ENCODE assay signal across 15 cellular contexts in genomic region chr2:235157746-235158482, GRCh38.
A peak's percentile ranks its signal among the peaks of the same experiment; 100 is the strongest.
DNase-seq lines count a peak whose midpoint lies in the region; ATAC-seq, FAIRE-seq and TF ChIP-seq lines count a peak whose summit lies in the region.
"Had no signal": no experiment of that assay in that cellular context is flagged by ENCODE, and none has a peak within 500 bp of the region (broad histone marks: within the 10 kb centered on the region; RNA-seq: fewer than 3 reads in every experiment).

No MANE protein-coding gene starts in this region.

- no peak overlapping the region for H2AFZ ChIP-seq in neural progenitor cell (replicated peaks)

- H3F3A ChIP-seq in neural progenitor cell (ENCODE audit: low read depth) = peaks cover 13% of the 10 kb centered on the region

- peak; percentile 53 for DNase-seq in endodermal cell
- peak; percentile 27 for DNase-seq in neural progenitor cell (ENCODE audit: low spot score)
- DNase-seq in pancreas = no peak
- no peak for DNase-seq in GM13976 (ENCODE audit: low spot score)
- DNase-seq: BE2C; CD4-positive, alpha-beta memory T cell; DMS79; GOT3 had no signal

- in situ Hi-C loops in GM13976 (cut with MboI; ENCODE audit: low sequenced_read_pairs, unreplicated experiment) = no loop called here

- peak overlapping the region; percentile 47 for H3K4me2 ChIP-seq in neural progenitor cell
- H3K4me2 ChIP-seq: A549 had no signal

- H3K4me3 ChIP-seq in HUES64 (ENCODE audit: low read length) = no peak overlapping the region
- no peak overlapping the region for H3K4me3 ChIP-seq in endodermal cell (ENCODE audit: low read length)
- H3K4me3 ChIP-seq in neural progenitor cell = no peak overlapping the region
- H3K4me3 ChIP-seq in pancreas = no peak overlapping the region
- H3K4me3 ChIP-seq: A549 had no signal

- H3K9ac ChIP-seq in HUES64 (ENCODE audit: low read depth, low read length) (no peak overlapping the region), endodermal cell (ENCODE audit: extremely low read depth, low read length, poor library complexity, severe bottlenecking) (no peak overlapping the region), neural progenitor cell (no peak overlapping the region)

- no peaks in the 10 kb centered on the region for H4K20me1 ChIP-seq in neural progenitor cell (ENCODE audit: low read depth)

- 0 out of 2 replicates have a peak, but pooled peaks cover 2% of the 10 kb centered on the region for H3K27me3 ChIP-seq in HUES64 (ENCODE audit: insufficient read depth, low read length)
- H3K27me3 ChIP-seq in endodermal cell (ENCODE audit: control insufficient read depth, insufficient read depth, low read length, poor library complexity, severe bottlenecking) = no peaks in the 10 kb centered on the region
- no peaks in the 10 kb centered on the region for H3K27me3 ChIP-seq in neural progenitor cell
- H3K27me3 ChIP-seq in pancreas = no peaks in the 10 kb centered on the region
- H3K27me3 ChIP-seq: BE2C had no signal

- H3K36me3 ChIP-seq in HUES64 (ENCODE audit: insufficient read depth, low read length) (no peaks in the 10 kb centered on the region), endodermal cell (ENCODE audit: control insufficient read depth, insufficient read depth, low read length) (no peaks in the 10 kb centered on the region), neural progenitor cell (no peaks in the 10 kb centered on the region), pancreas (no peaks in the 10 kb centered on the region)
- H3K36me3 ChIP-seq: BE2C had no signal

- H3K4me1 Mint-ChIP-seq in endodermal cell (peaks cover 15% of the 10 kb centered on the region), neural progenitor cell (peaks cover 12% of the 10 kb centered on the region)
- H3K4me1 Mint-ChIP-seq: CD4-positive, alpha-beta memory T cell had no signal

- H3K9me3 ChIP-seq in HUES64 (ENCODE audit: insufficient read depth, low read depth, low read length) (0 out of 2 replicates have a peak, but pooled peaks cover 4% of the 10 kb centered on the region), endodermal cell (ENCODE audit: control insufficient read depth, low read length) (no peaks in the 10 kb centered on the region), neural progenitor cell (ENCODE audit: low read depth) (no peaks in the 10 kb centered on the region), pancreas (no peaks in the 10 kb centered on the region)
- H3K9me3 ChIP-seq: A549, BE2C had no signal

- H3K27me3 Mint-ChIP-seq in endodermal cell (ENCODE audit: insufficient read depth) (peaks cover 14% of the 10 kb centered on the region), neural progenitor cell (ENCODE audit: insufficient read depth, low read depth) (peaks cover 20% of the 10 kb centered on the region)

- H3K9me3 Mint-ChIP-seq in endodermal cell = peaks cover 11% of the 10 kb centered on the region
- peaks cover 9% of the 10 kb centered on the region for H3K9me3 Mint-ChIP-seq in neural progenitor cell

- intact Hi-C loops in pancreas (cut with DNase I) = no loop called here

- ATAC-seq in pancreas (no peak), HG03280 (IDR thresholded peaks at IDR 0.05; ENCODE audit: unreplicated experiment) (no peak)
- ATAC-seq: A549, HCT116, HepG2 had no signal

- no peak for TF ChIP-seq CTCF in endodermal cell (conservative IDR thresholded peaks at IDR 0.05)
- TF ChIP-seq CTCF in neural progenitor cell (IDR thresholded peaks at IDR 0.05) = no peak
- no peak for TF ChIP-seq CTCF in pancreas (IDR thresholded peaks at IDR 0.05)
- TF ChIP-seq CTCF in GM13976 (IDR thresholded peaks at IDR 0.05; ENCODE audit: borderline replicate concordance, control extremely low read depth, extremely low read depth, insufficient read depth, missing control alignments) = no peak

- no peaks in the 10 kb centered on the region for H3K79me2 ChIP-seq in neural progenitor cell (ENCODE audit: low read depth)

- H3K4me3 Mint-ChIP-seq in endodermal cell = no peak overlapping the region
- H3K4me3 Mint-ChIP-seq in neural progenitor cell = no peak overlapping the region
- H3K4me3 Mint-ChIP-seq: CD4-positive, alpha-beta memory T cell had no signal

- peak overlapping the region; percentile 16 for H3K27ac Mint-ChIP-seq in endodermal cell
- no peak overlapping the region for H3K27ac Mint-ChIP-seq in neural progenitor cell
- H3K27ac Mint-ChIP-seq: CD4-positive, alpha-beta memory T cell had no signal

- H3K4me1 ChIP-seq in HUES64 (ENCODE audit: insufficient read depth, low read length) = peaks cover 17% of the 10 kb centered on the region
- peaks cover 8% of the 10 kb centered on the region for H3K4me1 ChIP-seq in endodermal cell (ENCODE audit: control insufficient read depth, insufficient read depth, low read length)
- H3K4me1 ChIP-seq in neural progenitor cell = peaks cover 13% of the 10 kb centered on the region
- no peaks in the 10 kb centered on the region for H3K4me1 ChIP-seq in pancreas
- H3K4me1 ChIP-seq: BE2C had no signal

- FAIRE-seq in pancreas (lab: Jason Lieb, UNC) = no peak
- FAIRE-seq: A549, GM12891, HepG2 had no signal

- H3K36me3 Mint-ChIP-seq in endodermal cell (ENCODE audit: low read depth) (no peaks in the 10 kb centered on the region), neural progenitor cell (no peaks in the 10 kb centered on the region)
- H3K36me3 Mint-ChIP-seq: CD4-positive, alpha-beta memory T cell had no signal

- H3K27ac ChIP-seq in HUES64 (ENCODE audit: low read depth, low read length) (peak overlapping the region; percentile 22; the same call in 1 of the 2 replicates), endodermal cell (ENCODE audit: low read depth, low read length) (no peak overlapping the region), neural progenitor cell (no peak overlapping the region), pancreas (no peak overlapping the region)
- H3K27ac ChIP-seq: C4-2B had no signal

- 70% methylated on average over 9 of the region's 9 CpGs for WGBS in HUES64
- WGBS in endodermal cell (ENCODE audit: insufficient coverage in 1 of 2, insufficient read length in 1 of 2), 2 experiments = 76 to 78% methylated on average over 7 to 9 of the region's 9 CpGs
- 88 to 91% methylated on average over 9 of the region's 9 CpGs for WGBS in pancreas, 2 donors

Comparison
In these comparisons a context has a peak if more than half of its experiments do, and no peak if none do; other contexts are left out.
1. DNase-seq: peak in endodermal cell (single experiment) and neural progenitor cell (single experiment); none in pancreas (0 of 6) and GM13976 (single experiment).